8 cellular contexts compared by ENCODE assay signal in genomic region chr1:47507921-47508894, GRCh38.
DNase-seq lines count a peak whose midpoint lies in the region; ATAC-seq and TF ChIP-seq lines count a peak whose summit lies in the region.

No MANE protein-coding gene starts in this region.

- peak; percentile 82 for ATAC-seq in activated CD8-positive, alpha-beta T cell treated with anti-CD3 and anti-CD28 coated beads for 36 hours
- ATAC-seq in gastroesophageal sphincter (peak; percentile 55), GM19463 (IDR thresholded peaks at IDR 0.05; ENCODE audit: unreplicated experiment) (no peak), HG02588 (IDR thresholded peaks at IDR 0.05; ENCODE audit: unreplicated experiment) (no peak)

- H3K36me3 Mint-ChIP-seq in activated CD8-positive, alpha-beta T cell treated with anti-CD3 and anti-CD28 coated beads for 36 hours (ENCODE audit: low read depth) = no peaks in the 10 kb centered on the region

- H3K36me3 ChIP-seq in gastroesophageal sphincter = no peaks in the 10 kb centered on the region

- H3K9me3 ChIP-seq in gastroesophageal sphincter = peaks cover 0 to 3% (median 0%) of the 10 kb centered on the region in 3 donors

- no peak for TF ChIP-seq POLR2A in gastroesophageal sphincter (IDR thresholded peaks at IDR 0.05)

- DNase-seq in stimulated activated naive CD4-positive, alpha-beta T cell treated with Interleukin-2 at 50 U/mL for 16 hours (lab: John Stamatoyannopoulos, UW) = peak; percentile 13
- no peak for DNase-seq in stimulated activated naive CD4-positive, alpha-beta T cell (lab: John Stamatoyannopoulos, UW)
- peak; percentile 66 for DNase-seq in activated CD8-positive, alpha-beta T cell treated with anti-CD3 and anti-CD28 coated beads for 36 hours
- DNase-seq in posterior vena cava (ENCODE audit: low spot score) (peak; percentile 84), HCEC 1CT (no peak)

- peaks cover 11% of the 10 kb centered on the region for H3K4me1 Mint-ChIP-seq in activated CD8-positive, alpha-beta T cell treated with anti-CD3 and anti-CD28 coated beads for 36 hours (ENCODE audit: low read depth)

- H3K4me3 ChIP-seq in gastroesophageal sphincter = peak overlapping the region; percentile 29 to 59

- POLR2A ChIA-PET in activated CD8-positive, alpha-beta T cell treated with anti-CD3 and anti-CD28 coated beads for 36 hours (lab: Charles Lee) = interaction anchor here (0.8 kb wide), 1 partner anchor 71 kb away, joined by 4 read pairs; the partner anchor contains the start of gene FOXD2

- no peak for TF ChIP-seq CTCF in activated CD8-positive, alpha-beta T cell treated with anti-CD3 and anti-CD28 coated beads for 36 hours (IDR thresholded peaks at IDR 0.05)
- no peak for TF ChIP-seq CTCF in gastroesophageal sphincter (IDR thresholded peaks at IDR 0.05)

- 0% methylated on average over 3 to 7 of the region's 82 CpGs for WGBS in gastroesophageal sphincter (ENCODE audit: low coverage in 1 of 2), 2 donors

- intact Hi-C loops in activated CD8-positive, alpha-beta T cell treated with anti-CD3 and anti-CD28 coated beads for 36 hours (cut with micrococcal nuclease) = loop anchor here (5.0 kb wide), 1 partner anchor 66 kb away; no protein-coding TSS in a partner anchor
- intact Hi-C loops in posterior vena cava (cut with DNase I) = loop anchor here in 1 of 2 donors (10.0 kb wide), 1 partner anchor 207 kb away; no protein-coding TSS in a partner anchor

- CTCF ChIA-PET in activated CD8-positive, alpha-beta T cell treated with anti-CD3 and anti-CD28 coated beads for 36 hours (lab: Charles Lee) = interaction anchor here (1.0 to 1.5 kb wide), 3 partner anchors 71 to 202 kb away, joined by 3 to 8 read pairs (median 5); partner anchors contain the start of gene FOXD2

- H3K27ac ChIP-seq in gastroesophageal sphincter = peak overlapping the region in 1 of 4 donors; percentile 13

- H3K9me3 Mint-ChIP-seq in activated CD8-positive, alpha-beta T cell treated with anti-CD3 and anti-CD28 coated beads for 36 hours = peaks cover 2% of the 10 kb centered on the region

- H3K27ac Mint-ChIP-seq in activated CD8-positive, alpha-beta T cell treated with anti-CD3 and anti-CD28 coated beads for 36 hours = no peak overlapping the region

- H3K27me3 Mint-ChIP-seq in activated CD8-positive, alpha-beta T cell treated with anti-CD3 and anti-CD28 coated beads for 36 hours = peaks cover 71% of the 10 kb centered on the region

- no peak for TF ChIP-seq EP300 in gastroesophageal sphincter (IDR thresholded peaks at IDR 0.05)

- H3K4me3 Mint-ChIP-seq in activated CD8-positive, alpha-beta T cell treated with anti-CD3 and anti-CD28 coated beads for 36 hours = peak overlapping the region; percentile 52

- H3K4me1 ChIP-seq in gastroesophageal sphincter = peaks cover 0 to 18% (median 8%) of the 10 kb centered on the region in 3 donors

- peaks cover 86% of the 10 kb centered on the region for H3K27me3 ChIP-seq in gastroesophageal sphincter

Comparison
In these comparisons a context has a peak if more than half of its experiments do, and no peak if none do; other contexts are left out.
1. DNase-seq: peak in stimulated activated naive CD4-positive, alpha-beta T cell treated with Interleukin-2 at 50 U/mL for 16 hours (single experiment), activated CD8-positive, alpha-beta T cell treated with anti-CD3 and anti-CD28 coated beads for 36 hours (single experiment) and posterior vena cava (single experiment); none in stimulated activated naive CD4-positive, alpha-beta T cell (0 of 6) and HCEC 1CT (single experiment).
2. ATAC-seq: peak in activated CD8-positive, alpha-beta T cell treated with anti-CD3 and anti-CD28 coated beads for 36 hours (single experiment) and gastroesophageal sphincter (single experiment); none in GM19463 (single experiment) and HG02588 (single experiment).